1 cellular context compared by ENCODE assay signal in the genomic region with DNA sequence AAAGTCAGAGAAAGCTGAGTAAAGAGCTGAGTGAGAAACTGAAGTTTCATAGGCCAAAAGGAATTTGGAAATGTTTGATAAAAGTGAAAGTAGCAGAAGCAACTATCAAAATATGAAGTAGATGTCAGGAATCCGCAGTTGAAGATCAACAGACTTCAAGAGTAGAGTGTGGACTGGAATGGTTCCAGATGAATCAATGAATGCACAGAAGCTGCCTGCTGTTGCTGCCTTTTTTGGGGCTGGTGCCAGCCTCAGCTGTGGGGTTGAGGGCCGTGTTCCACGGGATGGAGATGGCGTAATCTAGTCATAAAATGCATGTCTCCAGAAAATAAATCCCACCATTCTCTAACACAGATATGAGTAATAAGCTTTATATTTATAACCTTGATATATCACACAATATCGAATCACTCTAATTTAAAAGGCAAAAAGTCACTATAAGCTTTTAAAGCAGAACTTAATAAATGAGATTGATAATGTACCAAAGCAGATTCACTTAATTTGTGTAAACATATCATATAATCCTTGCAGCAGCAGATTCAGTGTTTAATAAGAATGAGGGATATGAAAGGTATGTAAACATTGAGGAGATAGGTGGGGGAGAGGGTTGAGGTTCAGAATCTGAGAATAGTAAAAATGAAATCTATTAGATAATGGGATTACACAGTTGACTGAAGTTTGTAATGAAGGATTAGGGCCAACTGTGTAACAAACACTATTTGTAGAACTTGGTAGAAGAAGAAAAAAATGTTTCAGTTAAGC.
TF ChIP-seq lines count a peak whose summit lies in the region.

No MANE protein-coding gene starts in this region.

TF ChIP-seq in SK-N-SH, 30 proteins besides CTCF, POLR2A, EP300 and RAD21 (continued from another document):
- TF ChIP-seq, protein P1, sequence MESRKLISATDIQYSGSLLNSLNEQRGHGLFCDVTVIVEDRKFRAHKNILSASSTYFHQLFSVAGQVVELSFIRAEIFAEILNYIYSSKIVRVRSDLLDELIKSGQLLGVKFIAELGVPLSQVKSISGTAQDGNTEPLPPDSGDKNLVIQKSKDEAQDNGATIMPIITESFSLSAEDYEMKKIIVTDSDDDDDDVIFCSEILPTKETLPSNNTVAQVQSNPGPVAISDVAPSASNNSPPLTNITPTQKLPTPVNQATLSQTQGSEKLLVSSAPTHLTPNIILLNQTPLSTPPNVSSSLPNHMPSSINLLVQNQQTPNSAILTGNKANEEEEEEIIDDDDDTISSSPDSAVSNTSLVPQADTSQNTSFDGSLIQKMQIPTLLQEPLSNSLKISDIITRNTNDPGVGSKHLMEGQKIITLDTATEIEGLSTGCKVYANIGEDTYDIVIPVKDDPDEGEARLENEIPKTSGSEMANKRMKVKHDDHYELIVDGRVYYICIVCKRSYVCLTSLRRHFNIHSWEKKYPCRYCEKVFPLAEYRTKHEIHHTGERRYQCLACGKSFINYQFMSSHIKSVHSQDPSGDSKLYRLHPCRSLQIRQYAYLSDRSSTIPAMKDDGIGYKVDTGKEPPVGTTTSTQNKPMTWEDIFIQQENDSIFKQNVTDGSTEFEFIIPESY (IDR thresholded peaks at IDR 0.05; ENCODE audit: borderline replicate concordance, low read depth): no peak
